ENCODE assay signal across 10 cellular contexts in the genomic region with DNA sequence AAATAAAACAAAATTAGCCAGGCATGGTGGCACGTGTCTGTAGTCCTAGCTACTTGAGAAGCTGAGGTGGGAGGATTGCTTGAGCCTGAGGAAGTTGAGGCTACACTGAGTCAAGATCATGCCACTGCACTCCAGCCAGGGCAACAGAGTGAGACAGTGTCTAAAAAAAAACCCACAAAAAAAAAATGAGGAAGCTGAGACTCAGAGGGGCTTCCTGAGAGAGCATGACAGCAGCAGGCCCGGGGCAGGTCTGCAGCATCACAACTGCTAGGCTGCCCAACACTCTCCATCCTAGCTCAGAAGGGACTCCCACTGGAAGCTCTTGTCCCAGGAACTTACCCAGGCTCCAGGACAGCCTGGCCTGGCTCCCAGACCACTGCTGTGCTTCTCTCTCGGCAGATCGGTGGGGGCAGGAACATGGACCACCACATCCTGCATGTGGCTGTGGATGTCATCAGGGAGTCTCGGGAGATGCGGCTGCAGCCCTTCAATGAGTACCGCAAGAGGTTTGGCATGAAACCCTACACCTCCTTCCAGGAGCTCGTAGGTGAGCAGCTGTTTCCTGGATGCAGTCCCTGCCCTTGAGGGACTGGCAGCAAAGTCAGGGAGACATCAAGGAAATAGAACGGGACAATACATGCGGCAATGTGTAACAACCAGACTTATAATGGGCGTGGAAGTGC. TPM values are rescaled to one million over a fixed set of nuclear protein-coding genes. Genes with fewer than 3 reads are reported as not detected.
DNase-seq lines count a peak whose midpoint lies in the region; ATAC-seq and TF ChIP-seq lines count a peak whose summit lies in the region.
"Had no signal": no experiment of that assay in that cellular context is flagged by ENCODE, and none has a peak within 500 bp of the region (broad histone marks: within the 10 kb centered on the region; RNA-seq: fewer than 3 reads in every experiment).

No MANE protein-coding gene starts in this region.

- H3K4me1 ChIP-seq in endodermal cell (ENCODE audit: control insufficient read depth, insufficient read depth, low read length), result no peaks in the 10 kb centered on the region

- WGBS in endodermal cell (ENCODE audit: insufficient coverage in 1 of 2, insufficient read length in 1 of 2), 2 experiments, result 83 to 86% methylated on average over 7 to 11 of the region's 11 CpGs

- H3K4me1 Mint-ChIP-seq in endodermal cell, result peaks cover 15% of the 10 kb centered on the region
- H3K4me1 Mint-ChIP-seq: CD8-positive, alpha-beta memory T cell had no signal

- H3K36me3 Mint-ChIP-seq in endodermal cell (ENCODE audit: low read depth), result no peaks in the 10 kb centered on the region
- H3K36me3 Mint-ChIP-seq: CD8-positive, alpha-beta memory T cell had no signal

- no peaks in the 10 kb centered on the region for H3K36me3 ChIP-seq in endodermal cell (ENCODE audit: control insufficient read depth, insufficient read depth, low read length)

- no peak overlapping the region for H3K27ac Mint-ChIP-seq in endodermal cell
- H3K27ac Mint-ChIP-seq: CD8-positive, alpha-beta memory T cell had no signal

- DNase-seq in Ammon's horn (ENCODE audit: low spot score) (peak; percentile 35), NCI-H1092 treated with DMSO at 0.1 percent for 48 hours (lab: John Stamatoyannopoulos, UW) (peak; percentile 29), endodermal cell (peak; percentile 50), G401 (ENCODE audit: low spot score) (no peak), EL (no peak), erythroblast (lab: John Stamatoyannopoulos, UW) (no peak)
- DNase-seq in activated CD4-positive, alpha-beta T cell treated with anti-CD3 and anti-CD28 coated beads, Interleukin-2, amount 50 U/mL, for 4 hours, result no peak
- DNase-seq: CD8-positive, alpha-beta memory T cell had no signal

- in situ Hi-C loops in G401 (cut with HindIII; ENCODE audit: low sequenced_read_pairs), result no loop called here

- H3K9me3 Mint-ChIP-seq in endodermal cell, result no peaks in the 10 kb centered on the region
- H3K9me3 Mint-ChIP-seq: CD8-positive, alpha-beta memory T cell had no signal

- no peak for TF ChIP-seq POLR2A in erythroblast (IDR thresholded peaks at IDR 0.05; ENCODE audit: low read length)

- no peak overlapping the region for H3K27ac ChIP-seq in endodermal cell (ENCODE audit: low read depth, low read length)

- H3K27me3 Mint-ChIP-seq in endodermal cell (ENCODE audit: insufficient read depth), result peaks cover 26% of the 10 kb centered on the region

- H3K4me3 Mint-ChIP-seq in endodermal cell, result no peak overlapping the region
- H3K4me3 Mint-ChIP-seq: CD8-positive, alpha-beta memory T cell had no signal

- ATAC-seq in GM21423 (IDR thresholded peaks at IDR 0.05; ENCODE audit: unreplicated experiment), result peak; percentile 73
- ATAC-seq: K562 had no signal

- no peak overlapping the region for H3K4me3 ChIP-seq in endodermal cell (ENCODE audit: low read length)
- H3K4me3 ChIP-seq: K562 had no signal

- no peak overlapping the region for H3K9ac ChIP-seq in endodermal cell (ENCODE audit: extremely low read depth, low read length, poor library complexity, severe bottlenecking)

- H3K9me3 ChIP-seq in endodermal cell (ENCODE audit: control insufficient read depth, low read length), result no peaks in the 10 kb centered on the region

- H3K27me3 ChIP-seq in endodermal cell (ENCODE audit: control insufficient read depth, insufficient read depth, low read length, poor library complexity, severe bottlenecking), result no peaks in the 10 kb centered on the region

- TF ChIP-seq CTCF in endodermal cell (conservative IDR thresholded peaks at IDR 0.05), result no peak

RNA-seq across cellular contexts. Expression of a gene that starts 19.1 kb away (rescaled TPM):
- total RNA-seq in endodermal cell, result 1 to 10 TPM in 1 of 2 donors, under 1 TPM in 1; 0.84 to 1.1 TPM
- 2.6 TPM for polyA plus RNA-seq in endodermal cell (2013, experiment 1 of 2)
- polyA plus RNA-seq in endodermal cell (2013, experiment 2 of 2), result 2.0 TPM
- not detected in 2 replicates for total RNA-seq in G401 (2014; rRNA removed; shearing (Covaris generic))
- polyA plus RNA-seq: CD8-positive, alpha-beta memory T cell had no signal

Comparison
In these comparisons a context has a peak if more than half of its experiments do, and no peak if none do; other contexts are left out.
1. DNase-seq: peak in Ammon's horn (single experiment), NCI-H1092 treated with DMSO at 0.1 percent for 48 hours (single experiment) and endodermal cell (single experiment); none in G401 (single experiment), activated CD4-positive, alpha-beta T cell treated with anti-CD3 and anti-CD28 coated beads, Interleukin-2, amount 50 U/mL, for 4 hours (0 of 2), EL (single experiment) and erythroblast (0 of 2).